9 cellular contexts compared by ENCODE assay signal in the genomic region with DNA sequence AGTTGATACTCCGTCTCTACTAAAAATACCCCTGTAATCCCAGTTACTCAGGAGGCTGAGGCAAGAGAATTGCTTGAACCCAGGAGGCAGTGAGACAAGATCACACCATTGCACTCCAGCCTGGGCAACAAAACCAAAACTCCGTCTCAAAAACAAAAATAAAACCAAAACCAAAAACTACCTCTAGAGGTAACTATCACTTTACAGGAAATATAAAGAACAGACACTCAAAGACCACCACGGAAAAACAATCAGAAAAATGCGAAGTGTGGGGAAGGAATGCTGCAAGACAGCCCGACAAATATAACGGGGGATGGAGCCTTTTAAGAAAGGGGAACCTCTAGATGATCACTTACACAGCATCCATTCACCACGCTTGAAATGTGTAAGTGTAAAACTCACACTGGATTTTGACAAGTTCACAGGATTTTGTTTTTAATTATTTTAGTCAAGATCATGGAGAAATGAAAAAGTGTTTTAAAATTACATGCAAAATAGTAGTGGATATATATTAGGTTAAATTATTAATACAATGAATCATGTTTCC. TPM values are rescaled to one million over a fixed set of nuclear protein-coding genes. Genes with fewer than 3 reads are reported as not detected.
DNase-seq lines count a peak whose midpoint lies in the region; ATAC-seq, FAIRE-seq and TF ChIP-seq lines count a peak whose summit lies in the region.
"Had no signal": no experiment of that assay in that cellular context is flagged by ENCODE, and none has a peak within 500 bp of the region (broad histone marks: within the 10 kb centered on the region; RNA-seq: fewer than 3 reads in every experiment).

No MANE protein-coding gene starts in this region.

- in situ Hi-C loops in GM12878 (cut with MboI): loop anchor here (10.0 to 25.0 kb wide), 4 partner anchors 267 to 1560 kb away; a partner anchor contains a TSS

- RAD21 ChIA-PET in GM12878 (lab: Charles Lee; ENCODE audit: unreplicated experiment): interaction anchor here (0.7 to 1.5 kb wide), 2 partner anchors 48 to 1475 kb away, joined by 3 to 4 read pairs; no protein-coding TSS in a partner anchor

- peak overlapping the region; percentile 63 for H3K4me3 ChIP-seq in GM08714 (ENCODE audit: low read length)
- H3K4me3 ChIP-seq in Karpas-422 (ENCODE audit: low read length): peak overlapping the region; percentile 98
- peak overlapping the region; percentile 98 for H3K4me3 ChIP-seq in GM12878
- H3K4me3 ChIP-seq in neutrophil (ENCODE audit: low read depth in 1 of 2, low read length in 1 of 2): peak overlapping the region; percentile 16 to 42

- no peak overlapping the region for H2AFZ ChIP-seq in Karpas-422 (ENCODE audit: low read length)
- no peak overlapping the region for H2AFZ ChIP-seq in GM12878 (ENCODE audit: control insufficient read depth, low read depth, low read length)

- H3K79me2 ChIP-seq in Karpas-422 (ENCODE audit: low read length) (peaks cover 95% of the 10 kb centered on the region), GM12878 (ENCODE audit: control insufficient read depth, insufficient read depth, low read length) (peaks cover 95% of the 10 kb centered on the region)

- CTCF ChIA-PET in GM12878 (lab: Yijun Ruan, JAX): interaction anchor here (0.6 kb wide), 1 partner anchor 17 kb away, joined by 3 read pairs; no protein-coding TSS in a partner anchor

- TF ChIP-seq POLR2A in GM12878 (IDR thresholded peaks at IDR 0.05; ENCODE audit: low read depth, low read length): no peak

- DNase-seq in Karpas-422: peak; percentile 63
- no peak for DNase-seq in GM12878 (ENCODE audit: low read depth, low spot score)
- no peak for DNase-seq in germinal center (ENCODE audit: low spot score)
- no peak for DNase-seq in occipital lobe (lab: John Stamatoyannopoulos, UW)
- DNase-seq: activated gamma-delta T cell treated with Interleukin-2 at 50 U/mL for 16 hours had no signal

- no peak for TF ChIP-seq EP300 in GM12878 (IDR thresholded peaks at IDR 0.05; ENCODE audit: borderline replicate concordance in 1 of 2, control insufficient read depth in 1 of 2, low read depth in 2 of 2, low read length in 2 of 2)

- no peaks in the 10 kb centered on the region for H3K9me3 ChIP-seq in Karpas-422 (ENCODE audit: low read length)
- H3K9me3 ChIP-seq in GM12878 (replicated peaks; ENCODE audit: control insufficient read depth, insufficient read depth, low read length): no peaks in the 10 kb centered on the region
- no peaks in the 10 kb centered on the region for H3K9me3 ChIP-seq in neutrophil

- SMC1A ChIA-PET in GM12878 (lab: Charles Lee; ENCODE audit: uncharacterized antibody, unreplicated experiment): no interaction called here

- H4K20me1 ChIP-seq in Karpas-422 (ENCODE audit: insufficient read depth, low read depth, low read length) (peaks cover 58% of the 10 kb centered on the region), GM12878 (ENCODE audit: control insufficient read depth, insufficient read depth) (peaks cover 7% of the 10 kb centered on the region)

- peak overlapping the region; percentile 50 for H3K27ac ChIP-seq in Karpas-422 (ENCODE audit: low read length)
- H3K27ac ChIP-seq in GM12878 (ENCODE audit: control insufficient read depth, insufficient read depth): peak overlapping the region; percentile 45; the same call in 1 of the 2 replicates
- H3K27ac ChIP-seq in neutrophil: peak overlapping the region; percentile 66

- H3K4me2 ChIP-seq in Karpas-422 (ENCODE audit: low read depth, low read length, poor library complexity, severe bottlenecking) (peak overlapping the region; percentile 92), GM12878 (ENCODE audit: control insufficient read depth, insufficient read depth) (peak overlapping the region; percentile 76)

- H3K9ac ChIP-seq in Karpas-422 (ENCODE audit: low read length) (peak overlapping the region; percentile 40), GM12878 (ENCODE audit: control insufficient read depth, insufficient read depth, low read length) (peak overlapping the region; percentile 92)

- H3K36me3 ChIP-seq in Karpas-422 (ENCODE audit: insufficient read depth, low read length) (peaks cover 28% of the 10 kb centered on the region), GM12878 (ENCODE audit: control insufficient read depth in 2 of 2, insufficient read depth in 2 of 2, low read length in 1 of 2) (peaks cover 0 to 8% of the 10 kb centered on the region in 2 experiments; a peak in 3 of 4 replicates), neutrophil (no peaks in the 10 kb centered on the region)

- WGBS in GM12878 (ENCODE audit: insufficient coverage, insufficient replicate concordance, low lambda C conversion rate, missing lambda C conversion rate): 1% methylated on average over 7 of the region's 7 CpGs

- H3K27me3 ChIP-seq in Karpas-422 (ENCODE audit: low read length): no peaks in the 10 kb centered on the region
- H3K27me3 ChIP-seq in GM12878 (replicated peaks in 1 of 2; ENCODE audit: control insufficient read depth in 2 of 2, insufficient read depth in 2 of 2, low read length in 1 of 2): no peaks in the 10 kb centered on the region
- no peaks in the 10 kb centered on the region for H3K27me3 ChIP-seq in neutrophil

- FAIRE-seq in GM12878 (lab: Jason Lieb, UNC): no peak

- TF ChIP-seq CTCF in GM12878 (IDR thresholded peaks at IDR 0.05 in 2 of 3, conservative IDR thresholded peaks at IDR 0.05 in 1 of 3; ENCODE audit: control insufficient read depth in 2 of 3, extremely low read depth in 1 of 3, insufficient read depth in 1 of 3, low read depth in 3 of 3, low read length in 3 of 3) (no peak), neutrophil (IDR thresholded peaks at IDR 0.05) (no peak)

- BruUV-seq in GM12878 (replicated peaks; lab: Mats Ljungman, UMichigan): no TSS peak

- H3K4me1 ChIP-seq in Karpas-422 (ENCODE audit: low read length) (peaks cover 71% of the 10 kb centered on the region), GM12878 (ENCODE audit: control insufficient read depth, insufficient read depth, low read length) (peaks cover 21% of the 10 kb centered on the region), neutrophil (ENCODE audit: control insufficient read depth in 1 of 2, insufficient read depth in 1 of 2, low read depth in 1 of 2, low read length in 1 of 2) (peaks cover 34 to 48% of the 10 kb centered on the region in 2 experiments)

- intact Hi-C loops in GM12878 (cut with micrococcal nuclease; ENCODE audit: unreplicated experiment): loop anchor here (2.0 to 5.0 kb wide), 3 partner anchors 16 to 267 kb away; a partner anchor contains a TSS

- H3K9me2 ChIP-seq in Karpas-422 (replicated peaks; ENCODE audit: insufficient read depth, low read length): no peaks in the 10 kb centered on the region

- no peak for TF ChIP-seq RAD21 in GM12878 (IDR thresholded peaks at IDR 0.05; ENCODE audit: insufficient read depth, low read depth, low read length)

- ATAC-seq in GM12878 (no peak), HG02798 (IDR thresholded peaks at IDR 0.05; ENCODE audit: poor library complexity, unreplicated experiment) (no peak), GM18873 (IDR thresholded peaks at IDR 0.05; ENCODE audit: low FRiP score, unreplicated experiment) (no peak)

- POLR2A ChIA-PET in GM12878 (lab: Charles Lee): interaction anchor here (0.7 to 3.4 kb wide), 2 partner anchors 9 to 1562 kb away, joined by 3 to 19 read pairs; no protein-coding TSS in a partner anchor

RNA-seq across cellular contexts. Expression of a gene that starts 4.2 kb away (rescaled TPM):
- total RNA-seq in Karpas-422 (2014; rRNA removed; shearing (Covaris generic); ENCODE audit: low replicate concordance): 160 and 269 TPM in 2 replicates
- 65.5 and 72.8 TPM in 2 replicates for total RNA-seq in GM12878 (2013; cell fraction: nucleolus; rRNA removed)
- total RNA-seq in GM12878 (2014; rRNA removed) (291 and 315 TPM in 2 replicates), GM12878 (2014; rRNA removed; fragmentation: Illumina TruSeq; extraction: Trizol) (283 and 310 TPM in 2 replicates), GM12878 (2021) (372 and 373 TPM in 2 replicates), occipital lobe (110 TPM)
- 97.4 TPM for polyA plus RNA-seq in GM12878 (2011; ENCODE audit: low read depth)
- polyA plus RNA-seq in GM12878 (2011; rRNA removed) (262 and 295 TPM in 2 replicates), GM12878 (2014; fragmentation: Illumina TruSeq; extraction: Trizol) (228 and 321 TPM in 2 replicates), GM12878 (2014; fragmentation: Nextera tagmentation; extraction: Ambion mirVana) (100 to 1,000 TPM; 156 to 158 TPM), GM12878 (2014; rRNA removed) (306 and 313 TPM in 2 replicates), GM12878 (2016; fragmentation: Nextera tagmentation; extraction: Ambion mirVana) (100 to 1,000 TPM; 274 to 282 TPM)
- polyA plus RNA-seq in GM12878 (2011; cell fraction: cytosol; rRNA removed): 225 and 283 TPM in 2 replicates
- polyA plus RNA-seq in GM12878 (2011; cell fraction: nucleus; rRNA removed): 188 and 261 TPM in 2 replicates
- polyA plus RNA-seq in GM12878 (2012): 141 and 169 TPM in 2 replicates
- 288 and 291 TPM in 2 replicates for polyA minus RNA-seq in GM12878 (2011; rRNA and poly(A)+ RNA removed)
- 89.5 and 109 TPM in 2 replicates for polyA minus RNA-seq in GM12878 (2011; cell fraction: cytosol; rRNA and poly(A)+ RNA removed)
- polyA minus RNA-seq in GM12878 (2011; cell fraction: nucleus; rRNA and poly(A)+ RNA removed): 32.3 and 63.9 TPM in 2 replicates

RNA-seq across cellular contexts. Expression of a gene that starts 32.2 kb away (rescaled TPM):
- total RNA-seq in Karpas-422 (2014; rRNA removed; shearing (Covaris generic); ENCODE audit: low replicate concordance): 11.5 and 11.8 TPM in 2 replicates
- 1.5 and 2.5 TPM in 2 replicates for total RNA-seq in GM12878 (2013; cell fraction: nucleolus; rRNA removed)
- total RNA-seq in GM12878 (2014; rRNA removed) (1.5 and 1.8 TPM in 2 replicates), GM12878 (2014; rRNA removed; fragmentation: Illumina TruSeq; extraction: Trizol) (1.6 and 2.0 TPM in 2 replicates), GM12878 (2021) (0.74 and 1.1 TPM in 2 replicates), occipital lobe (9.7 TPM)
- 0.54 TPM for polyA plus RNA-seq in GM12878 (2011; ENCODE audit: low read depth)
- polyA plus RNA-seq in GM12878 (2011; rRNA removed) (0.98 and 1.0 TPM in 2 replicates), GM12878 (2014; fragmentation: Illumina TruSeq; extraction: Trizol) (2.1 and 5.3 TPM in 2 replicates), GM12878 (2014; fragmentation: Nextera tagmentation; extraction: Ambion mirVana) (1 to 10 TPM in 1 of 2 experiments, under 1 TPM in 1; 0.77 to 1.3 TPM), GM12878 (2014; rRNA removed) (0.72 and 1.4 TPM in 2 replicates), GM12878 (2016; fragmentation: Nextera tagmentation; extraction: Ambion mirVana) (1 to 10 TPM in 1 of 2 experiments, under 1 TPM in 1; 0.89 to 1.0 TPM)
- polyA plus RNA-seq in GM12878 (2011; cell fraction: cytosol; rRNA removed): 0.84 and 1.4 TPM in 2 replicates
- polyA plus RNA-seq in GM12878 (2011; cell fraction: nucleus; rRNA removed): 0.28 and 0.50 TPM in 2 replicates
- 0.79 and 0.92 TPM in 2 replicates for polyA plus RNA-seq in GM12878 (2012)
- 0.72 and 1.2 TPM in 2 replicates for polyA minus RNA-seq in GM12878 (2011; rRNA and poly(A)+ RNA removed)
- polyA minus RNA-seq in GM12878 (2011; cell fraction: cytosol; rRNA and poly(A)+ RNA removed): not detected in 2 replicates
- polyA minus RNA-seq in GM12878 (2011; cell fraction: nucleus; rRNA and poly(A)+ RNA removed): 0.24 and 0.57 TPM in 2 replicates

RNA-seq across cellular contexts. Expression of a gene that starts 33.3 kb away (rescaled TPM):
- not detected in 2 replicates for total RNA-seq in Karpas-422 (2014; rRNA removed; shearing (Covaris generic); ENCODE audit: low replicate concordance)
- not detected in 2 replicates for total RNA-seq in GM12878 (2013; cell fraction: nucleolus; rRNA removed)
- not detected in 2 replicates for total RNA-seq in GM12878 (2014; rRNA removed)
- not detected in 2 replicates for total RNA-seq in GM12878 (2014; rRNA removed; fragmentation: Illumina TruSeq; extraction: Trizol)
- not detected in 2 replicates for total RNA-seq in GM12878 (2021)
- polyA plus RNA-seq in GM12878 (2011; ENCODE audit: low read depth): not detected
- polyA plus RNA-seq in GM12878 (2011; rRNA removed): not detected in 2 replicates
- polyA plus RNA-seq in GM12878 (2011; cell fraction: cytosol; rRNA removed): not detected in 2 replicates
- polyA plus RNA-seq in GM12878 (2011; cell fraction: nucleus; rRNA removed): not detected in 2 replicates
- polyA plus RNA-seq in GM12878 (2012): not detected in 2 replicates
- not detected in 2 replicates for polyA plus RNA-seq in GM12878 (2014; fragmentation: Illumina TruSeq; extraction: Trizol)
- not detected for polyA plus RNA-seq in GM12878 (2014; fragmentation: Nextera tagmentation; extraction: Ambion mirVana)
- polyA plus RNA-seq in GM12878 (2014; rRNA removed): not detected in 2 replicates
- polyA plus RNA-seq in GM12878 (2016; fragmentation: Nextera tagmentation; extraction: Ambion mirVana): not detected
- not detected in 2 replicates for polyA minus RNA-seq in GM12878 (2011; rRNA and poly(A)+ RNA removed)
- not detected in 2 replicates for polyA minus RNA-seq in GM12878 (2011; cell fraction: cytosol; rRNA and poly(A)+ RNA removed)
- polyA minus RNA-seq in GM12878 (2011; cell fraction: nucleus; rRNA and poly(A)+ RNA removed): not detected in 2 replicates
- total RNA-seq in occipital lobe: not detected

Comparison
In these comparisons a context has a peak if more than half of its experiments do, and no peak if none do; other contexts are left out.
1. H3K4me3 ChIP-seq: peak in every context shown above with its lines; median percentile 98 in Karpas-422; 98 in GM12878; 63 in GM08714; 29 in neutrophil.